8 cellular contexts compared by ENCODE assay signal in genomic region chr9:120579750-120580590, GRCh38. TPM values are rescaled to one million over a fixed set of nuclear protein-coding genes. Genes with fewer than 3 reads are reported as not detected.
A peak's percentile ranks its signal among the peaks of the same experiment; 100 is the strongest.
DNase-seq lines count a peak whose midpoint lies in the region; ATAC-seq, FAIRE-seq and TF ChIP-seq lines count a peak whose summit lies in the region.

TSS of gene CDK5RAP2 (minus strand) at chr9:120580167. CDS start at chr9:120579978, 189 bp downstream.

- TF ChIP-seq CTCF in adrenal gland (IDR thresholded peaks at IDR 0.05), result no peak
- no peak for TF ChIP-seq CTCF in heart left ventricle (IDR thresholded peaks at IDR 0.05)
- TF ChIP-seq CTCF in type B pancreatic cell (conservative IDR thresholded peaks at IDR 0.05), result no peak

- no peaks in the 10 kb centered on the region for H3K9me3 Mint-ChIP-seq in type B pancreatic cell

- ATAC-seq in HG02852 (IDR thresholded peaks at IDR 0.05; ENCODE audit: unreplicated experiment) (peak; percentile 98), heart left ventricle (peak; percentile 98 to 100 (median 98))

- H3K36me3 ChIP-seq in adrenal gland (replicated peaks in 1 of 2), result no peaks in the 10 kb centered on the region
- peaks cover 0 to 8% (median 0%) of the 10 kb centered on the region in 9 donors for H3K36me3 ChIP-seq in heart left ventricle

- intact Hi-C loops in adrenal gland (cut with DNase I), result no loop called here
- intact Hi-C loops in heart left ventricle (cut with DNase I), result no loop called here

- no peaks in the 10 kb centered on the region for H3K27me3 ChIP-seq in adrenal gland
- no peaks in the 10 kb centered on the region for H3K27me3 ChIP-seq in heart left ventricle

- peak within 1 kb of the TSS; percentile 12 to 80 (median 47) for H3K4me3 ChIP-seq in adrenal gland
- peak within 1 kb of the TSS; percentile 80 to 99 (median 94) for H3K4me3 ChIP-seq in heart left ventricle

- H3K9me3 ChIP-seq in adrenal gland (replicated peaks in 1 of 3) (no peaks in the 10 kb centered on the region), heart left ventricle (no peaks in the 10 kb centered on the region)

- peak within 1 kb of the TSS; percentile 93 for H3K27ac Mint-ChIP-seq in type B pancreatic cell

- WGBS in adrenal gland, 4 donors, result 3 to 7% (median 5%) methylated on average over 27 to 53 of the region's 53 CpGs
- WGBS in heart left ventricle, 4 donors, result 4 to 6% (median 5%) methylated on average over 31 to 53 of the region's 53 CpGs

- TF ChIP-seq POLR2A in GM12892 (IDR thresholded peaks at IDR 0.05; ENCODE audit: low read depth, low read length) (peak; percentile 55; the same call in 1 of the 2 replicates), adrenal gland (IDR thresholded peaks at IDR 0.05) (peak in 1 of 2 donors; percentile 54), heart left ventricle (IDR thresholded peaks at IDR 0.05) (peak in 1 of 2 donors; percentile 51)

- H3K27me3 Mint-ChIP-seq in type B pancreatic cell, result no peaks in the 10 kb centered on the region

- H3K27ac ChIP-seq in adrenal gland (peak within 1 kb of the TSS in 3 of 5 donors; percentile 50 to 80 (median 55)), heart left ventricle (peak within 1 kb of the TSS; percentile 41 to 86 (median 65))

- H3K4me1 Mint-ChIP-seq in type B pancreatic cell (ENCODE audit: unreplicated experiment), result peaks cover 25% of the 10 kb centered on the region

- H3K36me3 Mint-ChIP-seq in type B pancreatic cell, result peaks cover 8% of the 10 kb centered on the region

- peak within 1 kb of the TSS; percentile 98 for H3K4me3 Mint-ChIP-seq in type B pancreatic cell

- H3K4me1 ChIP-seq in adrenal gland (replicated peaks in 1 of 2) (peaks cover 16 to 25% of the 10 kb centered on the region in 2 donors), heart left ventricle (peaks cover 0 to 33% (median 13%) of the 10 kb centered on the region in 12 donors)

- peak; percentile 91 for FAIRE-seq in GM12892 (lab: Jason Lieb, UNC)

- DNase-seq in GM12892 (ENCODE audit: insufficient read length) (peak; percentile 83), NCI-H146 (lab: John Stamatoyannopoulos, UW) (peak; percentile 96), T-helper 1 cell (peak; percentile 83 to 98 (median 90)), adrenal gland (peak; percentile 94 to 98 (median 97)), heart left ventricle (peak; percentile 96 to 97 (median 96)), pons (ENCODE audit: low spot score) (peak; percentile 99), type B pancreatic cell (ENCODE audit: extremely low spot score, unreplicated experiment) (peak; percentile 93)

RNA-seq across cellular contexts. Expression of gene CDK5RAP2, which starts in this region (rescaled TPM):
- polyA plus RNA-seq in GM12892 (2012; ENCODE audit: missing spikeins), result 22.5 TPM
- 10 to 100 TPM; 28.7 to 53.0 (median 42.5) TPM for total RNA-seq in adrenal gland
- 10 to 100 TPM; 26.0 to 41.9 (median 40.8) TPM for polyA plus RNA-seq in adrenal gland
- 100 to 1,000 TPM in 1 of 9 donors, 10 to 100 TPM in 8; 43.0 to 114 (median 57.9) TPM for total RNA-seq in heart left ventricle
- 10 to 100 TPM; 26.1 to 39.2 TPM for polyA plus RNA-seq in heart left ventricle
- total RNA-seq in type B pancreatic cell (ENCODE audit: low replicate concordance), result 44.8 and 69.2 TPM in 2 replicates

Comparison
In these comparisons a context has a peak if more than half of its experiments do, and no peak if none do; other contexts are left out.
1. Peak in every context shown above with its lines: DNase-seq, ATAC-seq, H3K4me3 ChIP-seq and H3K27ac ChIP-seq.